ENCODE assay signal across 20 cellular contexts in genomic region chrX:38610839-38611238, GRCh38. TPM values are rescaled to one million over a fixed set of nuclear protein-coding genes. Genes with fewer than 3 reads are reported as not detected.
DNase-seq lines count a peak whose midpoint lies in the region; ATAC-seq, FAIRE-seq and TF ChIP-seq lines count a peak whose summit lies in the region.
"Had no signal": no experiment of that assay in that cellular context is flagged by ENCODE, and none has a peak within 500 bp of the region (broad histone marks: within the 10 kb centered on the region; RNA-seq: fewer than 3 reads in every experiment).

No MANE protein-coding gene starts in this region.

- H3K9me3 Mint-ChIP-seq in GM23338 (no peaks in the 10 kb centered on the region), brain (no peaks in the 10 kb centered on the region)
- H3K9me3 Mint-ChIP-seq: CD8-positive, alpha-beta T cell had no signal

- intact Hi-C loops in psoas muscle (cut with DNase I) = no loop called here

- H3K36me3 ChIP-seq in GM23338 (ENCODE audit: insufficient read depth) = no peaks in the 10 kb centered on the region
- no peaks in the 10 kb centered on the region for H3K36me3 ChIP-seq in KOPT-K1 (ENCODE audit: insufficient read depth, low read length)
- H3K36me3 ChIP-seq in psoas muscle (ENCODE audit: insufficient read depth in 1 of 2, low read depth in 1 of 2) = no peaks in the 10 kb centered on the region
- H3K36me3 ChIP-seq: BLaER1 treated with 17β-estradiol and CSF1 and Interleukin-3, amounts not matched to agents 10 nM and 100 nM had no signal

- H3K27ac Mint-ChIP-seq in GM23338 (no peak overlapping the region), brain (peak overlapping the region in 3 of 5 experiments; percentile 24 to 64 (median 60))
- H3K27ac Mint-ChIP-seq: B cell; CD8-positive, alpha-beta T cell had no signal

- no peak overlapping the region for H2AFZ ChIP-seq in GM23338

- H3K9me3 ChIP-seq in KOPT-K1 (ENCODE audit: insufficient read depth, low read length, poor library complexity, severe bottlenecking) (no peaks in the 10 kb centered on the region), psoas muscle (no peaks in the 10 kb centered on the region)
- H3K9me3 ChIP-seq: BLaER1 treated with 17β-estradiol and CSF1 and Interleukin-3, amounts not matched to agents 10 nM and 100 nM had no signal

- DNase-seq in GM23338 (ENCODE audit: low spot score) (peak; percentile 2), psoas muscle (no peak), D721Med (ENCODE audit: insufficient read length, low spot score) (no peak)
- DNase-seq: Calu3; CD8-positive, alpha-beta T cell; DMS 273 treated with DMSO at 0.1 percent for 48 hours; DMS53; DND-41; EL; HCEC 1CT had no signal

- 47 to 66% (median 60%) methylated on average over 6 of the region's 6 CpGs for WGBS in psoas muscle, 3 donors

- H3F3A ChIP-seq in GM23338 (replicated peaks; ENCODE audit: low read depth) = no peaks in the 10 kb centered on the region

- H3K9me2 ChIP-seq in GM23338 (ENCODE audit: insufficient read depth) = no peaks in the 10 kb centered on the region

- no peaks in the 10 kb centered on the region for H3K79me2 ChIP-seq in GM23338 (replicated peaks; ENCODE audit: insufficient read depth)

- TF ChIP-seq CTCF in GM23338 (conservative IDR thresholded peaks at IDR 0.05; ENCODE audit: low read depth in 2 of 2) = no peak
- TF ChIP-seq CTCF in brain (conservative IDR thresholded peaks at IDR 0.05) = no peak
- no peak for TF ChIP-seq CTCF in psoas muscle (IDR thresholded peaks at IDR 0.05)
- TF ChIP-seq CTCF in D721Med (IDR thresholded peaks at IDR 0.05; ENCODE audit: insufficient read depth, missing control alignments) = no peak

- H3K27me3 ChIP-seq in GM23338 (ENCODE audit: insufficient read depth) (no peaks in the 10 kb centered on the region), psoas muscle (ENCODE audit: insufficient read depth in 3 of 3, low read length in 2 of 3) (no peaks in the 10 kb centered on the region)
- H3K27me3 ChIP-seq: BLaER1 treated with 17β-estradiol and CSF1 and Interleukin-3, amounts not matched to agents 10 nM and 100 nM had no signal

- H4K20me1 ChIP-seq in GM23338 (replicated peaks; ENCODE audit: insufficient read depth) = no peaks in the 10 kb centered on the region
- H4K20me1 ChIP-seq: BLaER1 treated with 17β-estradiol and CSF1 and Interleukin-3, amounts not matched to agents 10 nM and 100 nM had no signal

- no peak overlapping the region for H3K4me2 ChIP-seq in GM23338
- H3K4me2 ChIP-seq: BLaER1 treated with 17β-estradiol and CSF1 and Interleukin-3, amounts not matched to agents 10 nM and 100 nM had no signal

- H3K36me3 Mint-ChIP-seq in GM23338 (ENCODE audit: low read depth) = no peaks in the 10 kb centered on the region
- peaks cover 3% of the 10 kb centered on the region for H3K36me3 Mint-ChIP-seq in brain
- H3K36me3 Mint-ChIP-seq: CD8-positive, alpha-beta T cell had no signal

- FAIRE-seq in D721Med (lab: Jason Lieb, UNC) = no peak
- FAIRE-seq: G401.6, GM12891, HepG2 had no signal

- H3K27me3 Mint-ChIP-seq in GM23338 (ENCODE audit: insufficient read depth, low read depth, poor library complexity) (no peaks in the 10 kb centered on the region), brain (no peaks in the 10 kb centered on the region)
- H3K27me3 Mint-ChIP-seq: B cell had no signal

- H3K27ac ChIP-seq in GM23338 (ENCODE audit: low read depth) (no peak overlapping the region), KOPT-K1 (ENCODE audit: low read depth, low read length, poor library complexity, severe bottlenecking) (peak overlapping the region; percentile 86), psoas muscle (peak overlapping the region; percentile 87)
- H3K27ac ChIP-seq: BLaER1 treated with 17β-estradiol and CSF1 and Interleukin-3, amounts not matched to agents 10 nM and 100 nM had no signal

- H3K4me3 ChIP-seq in GM23338 (no peak overlapping the region), psoas muscle (no peak overlapping the region)
- H3K4me3 ChIP-seq: BLaER1 treated with 17β-estradiol and CSF1 and Interleukin-3, amounts not matched to agents 10 nM and 100 nM had no signal

- no peaks in the 10 kb centered on the region for H3K4me1 ChIP-seq in GM23338 (ENCODE audit: insufficient read depth)
- H3K4me1 ChIP-seq in psoas muscle = peaks cover 10% of the 10 kb centered on the region

- H3K4me3 Mint-ChIP-seq in GM23338 = no peak overlapping the region
- H3K4me3 Mint-ChIP-seq in brain = no peak overlapping the region
- H3K4me3 Mint-ChIP-seq: B cell; CD8-positive, alpha-beta T cell had no signal

- H3K4me1 Mint-ChIP-seq in GM23338 (peaks cover 12% of the 10 kb centered on the region; the same call in 2 of the 3 replicates), brain (peaks cover 51% of the 10 kb centered on the region)
- H3K4me1 Mint-ChIP-seq: B cell had no signal

- ATAC-seq in GM23338 (no peak), psoas muscle (no peak), HG03139 (IDR thresholded peaks at IDR 0.05; ENCODE audit: unreplicated experiment) (no peak), HG03469 (IDR thresholded peaks at IDR 0.05; ENCODE audit: unreplicated experiment) (no peak)
- ATAC-seq: CD8-positive, alpha-beta T cell; HepG2 had no signal

TF ChIP-seq in GM23338, 12 proteins besides CTCF, POLR2A, EP300 and RAD21 (continues in another document):
- no peak for TF ChIP-seq JUNB (IDR thresholded peaks at IDR 0.05; ENCODE audit: unreplicated experiment)
- TF ChIP-seq CREB1 (CRISPR knock-in tag; IDR thresholded peaks at IDR 0.05; ENCODE audit: low read depth) = no peak
- TF ChIP-seq EZH2phosphoT487 (IDR thresholded peaks at IDR 0.05; ENCODE audit: unreplicated experiment) = no peak
- TF ChIP-seq NANOG (IDR thresholded peaks at IDR 0.05; ENCODE audit: borderline replicate concordance) = no peak
- no peak for TF ChIP-seq EZH2 (IDR thresholded peaks at IDR 0.05; ENCODE audit: low read depth, unreplicated experiment)
- TF ChIP-seq POLR2AphosphoS5 (IDR thresholded peaks at IDR 0.05; ENCODE audit: low read depth) = no peak
- no peak for TF ChIP-seq ZNF462 (CRISPR knock-in tag; IDR thresholded peaks at IDR 0.05)

RNA-seq across cellular contexts. Expression of gene TSPAN7, which starts 49.5 kb away (rescaled TPM):
- total RNA-seq in GM23338 (2014; rRNA removed; shearing (Covaris generic)) = 5.9 and 7.2 TPM in 2 replicates
- polyA plus RNA-seq in GM23338 (2016; fragmentation: Nextera tagmentation; extraction: Ambion mirVana) (10.4 and 11.5 TPM in 2 replicates), brain (ENCODE audit: insufficient read depth, low read depth, low replicate concordance) (371 TPM), psoas muscle (10 to 100 TPM; 65.2 to 86.8 (median 68.0) TPM)
- 100 to 1,000 TPM; 136 to 234 (median 171) TPM for total RNA-seq in psoas muscle
- total RNA-seq: A172 had no signal
